24 cellular contexts compared by ENCODE assay signal in the genomic region with DNA sequence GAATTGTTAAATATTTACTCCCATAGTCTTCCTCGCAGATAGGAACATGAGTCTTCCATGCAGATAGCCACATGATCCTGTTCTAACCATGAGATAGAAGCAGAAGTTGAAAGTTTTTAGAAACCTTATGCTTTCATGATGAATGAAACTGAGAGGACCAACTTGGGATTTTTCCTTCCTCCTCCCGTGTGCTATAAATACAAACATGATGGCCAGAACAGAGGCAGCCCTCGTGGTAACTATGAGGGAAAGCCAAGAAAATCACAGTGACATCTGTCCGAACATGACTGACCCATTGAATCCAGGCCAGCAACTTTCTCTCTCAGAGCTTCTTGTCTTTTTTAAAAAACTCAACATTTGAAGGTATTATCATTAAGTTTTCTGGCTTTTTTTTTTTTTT.
"Had no signal": no experiment of that assay in that cellular context is flagged by ENCODE, and none has a peak within 500 bp of the region (broad histone marks: within the 10 kb centered on the region; RNA-seq: fewer than 3 reads in every experiment).

No MANE protein-coding gene starts in this region.

- H3K4me3 ChIP-seq: K562, SJCRH30 had no signal

- H3K27ac ChIP-seq: RWPE1, SJCRH30, WERI-Rb-1 had no signal

- H3K36me3 ChIP-seq: SJCRH30, WERI-Rb-1 had no signal

- ATAC-seq: activated CD8-positive, alpha-beta T cell treated with anti-CD3 and anti-CD28 coated beads for 36 hours; activated T-cell treated with anti-CD3 and anti-CD28 coated beads, Interleukin-2, amount 50 U/mL, for 72 hours; K562; Panc1 had no signal

- H3K9me3 ChIP-seq: SJCRH30, SK-N-SH had no signal

- H3K27me3 ChIP-seq: SJCRH30 had no signal

- H3K4me1 ChIP-seq: SJCRH30 had no signal

- H3K9ac ChIP-seq: SK-N-SH had no signal

- DNase-seq: activated CD4-positive, alpha-beta T cell treated with anti-CD3 and anti-CD28 coated beads for 4 hours; activated CD8-positive, alpha-beta memory T cell treated with anti-CD3 and anti-CD28 coated beads, Interleukin-2, amount 50 U/mL, for 4 hours; activated CD8-positive, alpha-beta T cell treated with anti-CD3 and anti-CD28 coated beads for 36 hours; activated gamma-delta T cell treated with Interleukin-2 at 50 U/mL for 16 hours; activated naive CD4-positive, alpha-beta T cell treated with anti-CD3 and anti-CD28 coated beads, Interleukin-2, amount 10 ng/mL, durations not matched to agents 7 days and 5 days; activated naive CD8-positive, alpha-beta T cell treated with anti-CD3 and anti-CD28 coated beads for 36 hours; activated T-cell treated with anti-CD3 and anti-CD28 coated beads, Interleukin-2, amount 50 U/mL, for 72 hours; Kasumi-1; NCI-H1048; NCI-H1417; NCI-H1930; NCI-H2171; NCI-H226; NCI-H510A; NCI-H69; OCI-M1; Right ventricle myocardium superior; SJCRH30; SK-N-SH; T-helper 1 cell; WERI-Rb-1 had no signal
